8 cellular contexts compared by ENCODE assay signal in the genomic region with DNA sequence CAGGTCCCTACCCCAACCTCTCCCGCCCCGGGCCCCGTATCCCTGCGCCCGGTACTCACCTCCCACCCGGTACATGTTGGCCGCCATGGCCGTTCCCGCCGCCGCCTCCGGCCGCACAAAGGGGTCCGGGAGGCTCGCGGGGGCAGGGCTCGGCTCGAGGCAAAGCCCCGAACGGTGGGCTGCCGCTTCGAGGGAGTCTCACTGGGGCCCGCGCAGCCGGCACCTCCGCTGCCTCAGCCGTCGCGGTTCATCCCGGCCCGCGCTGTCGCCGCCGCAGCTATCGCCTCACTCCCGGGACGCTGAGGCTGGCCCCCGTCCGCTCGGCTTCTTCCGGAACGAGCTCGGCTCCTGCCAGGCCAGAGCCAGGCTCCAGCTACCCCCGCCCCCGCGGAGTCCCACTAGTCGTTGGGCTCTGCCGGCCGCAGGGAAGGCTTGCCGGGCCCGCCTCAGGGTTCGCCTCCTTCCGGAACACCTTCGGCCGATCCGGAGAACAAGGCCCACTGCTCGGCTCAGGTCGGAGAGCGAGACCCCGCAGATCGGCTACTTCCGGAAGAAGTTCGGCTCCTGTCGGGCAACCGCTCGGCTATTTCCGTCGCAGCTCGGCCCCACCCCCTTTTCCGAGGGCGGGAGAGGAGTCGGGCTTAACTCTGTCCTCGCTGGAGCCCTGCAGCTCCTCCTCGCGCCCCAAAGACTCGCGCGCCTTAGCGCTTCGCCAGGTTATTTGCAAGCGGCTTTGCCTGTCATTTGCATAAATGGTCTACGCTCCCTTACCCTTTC. TPM values are rescaled to one million over a fixed set of nuclear protein-coding genes. Genes with fewer than 3 reads are reported as not detected.
DNase-seq lines count a peak whose midpoint lies in the region; TF ChIP-seq lines count a peak whose summit lies in the region.

A gene (minus strand): TSS at position 502 of the 777 bp plus-strand sequence. CDS start 415 bp downstream, at position 87.

- H3K27me3 Mint-ChIP-seq in activated naive CD4-positive, alpha-beta T cell treated with anti-CD3 and anti-CD28 coated beads for 36 hours (ENCODE audit: low read depth) = no peaks in the 10 kb centered on the region

- peak; percentile 96 for DNase-seq in GM03348 (ENCODE audit: low spot score)
- DNase-seq in HFF-Myc (ENCODE audit: extremely low read depth, low read depth) = peak; percentile 93
- DNase-seq in NAMALWA (ENCODE audit: low spot score) = peak; percentile 99
- DNase-seq in SK-N-DZ (ENCODE audit: low spot score) = peak; percentile 98
- DNase-seq in activated naive CD4-positive, alpha-beta T cell treated with anti-CD3 and anti-CD28 coated beads for 36 hours = peak; percentile 99
- DNase-seq in foreskin melanocyte = peak; percentile 96
- DNase-seq in substantia nigra (lab: John Stamatoyannopoulos, UW) = peak; percentile 86 to 98 (median 96)

- peaks cover 37% of the 10 kb centered on the region for H3K36me3 ChIP-seq in neutrophil

- H3K4me1 ChIP-seq in neutrophil (ENCODE audit: control insufficient read depth in 1 of 2, insufficient read depth in 1 of 2, low read depth in 1 of 2, low read length in 1 of 2) = peaks cover 36% of the 10 kb centered on the region in 2 experiments

- H3K9me3 Mint-ChIP-seq in activated naive CD4-positive, alpha-beta T cell treated with anti-CD3 and anti-CD28 coated beads for 36 hours = no peaks in the 10 kb centered on the region

- H3K4me3 ChIP-seq in HFF-Myc (replicated peaks; ENCODE audit: low read depth, low read length) (peak within 1 kb of the TSS; percentile 92), neutrophil (ENCODE audit: low read depth in 1 of 2, low read length in 1 of 2) (peak within 1 kb of the TSS; percentile 89 to 98)

- H3K27me3 ChIP-seq in neutrophil = no peaks in the 10 kb centered on the region

- TF ChIP-seq CTCF in HFF-Myc (IDR thresholded peaks at IDR 0.05; ENCODE audit: low read depth, low read length, missing control alignments) (no peak), neutrophil (IDR thresholded peaks at IDR 0.05) (peak; percentile 55)

- H3K36me3 Mint-ChIP-seq in activated naive CD4-positive, alpha-beta T cell treated with anti-CD3 and anti-CD28 coated beads for 36 hours (ENCODE audit: low read depth) = peaks cover 69% of the 10 kb centered on the region

- peak within 1 kb of the TSS; percentile 99 for H3K27ac Mint-ChIP-seq in activated naive CD4-positive, alpha-beta T cell treated with anti-CD3 and anti-CD28 coated beads for 36 hours

- intact Hi-C loops in activated naive CD4-positive, alpha-beta T cell treated with anti-CD3 and anti-CD28 coated beads for 36 hours (cut with micrococcal nuclease) = loop anchor here (1.0 to 2.0 kb wide), 2 partner anchors 10 to 279 kb away; a partner anchor contains a TSS

- H3K27ac ChIP-seq in neutrophil (peak within 1 kb of the TSS; percentile 84), substantia nigra (ENCODE audit: low read depth, low read length, poor library complexity, severe bottlenecking) (peak within 1 kb of the TSS; percentile 94)

- H3K9me3 ChIP-seq in neutrophil = no peaks in the 10 kb centered on the region

- peak within 1 kb of the TSS; percentile 91 for H3K4me3 Mint-ChIP-seq in activated naive CD4-positive, alpha-beta T cell treated with anti-CD3 and anti-CD28 coated beads for 36 hours

- CTCF ChIA-PET in activated naive CD4-positive, alpha-beta T cell treated with anti-CD3 and anti-CD28 coated beads for 36 hours (lab: Charles Lee) = interaction anchor here (0.5 to 2.1 kb wide), 4 partner anchors 10 to 78 kb away, joined by 3 to 15 read pairs (median 8); a partner anchor contains a TSS

- peaks cover 45% of the 10 kb centered on the region for H3K4me1 Mint-ChIP-seq in activated naive CD4-positive, alpha-beta T cell treated with anti-CD3 and anti-CD28 coated beads for 36 hours (ENCODE audit: low read depth)

RNA-seq across cellular contexts. Expression of the gene that starts here (rescaled TPM):
- 105 and 108 TPM in 2 replicates for polyA plus RNA-seq in SK-N-DZ (2014; cell fraction: cytosol; rRNA removed)
- polyA plus RNA-seq in SK-N-DZ (2014; cell fraction: nucleus; rRNA removed) = 223 and 244 TPM in 2 replicates
- 100 to 1,000 TPM; 191 to 197 TPM for total RNA-seq in activated naive CD4-positive, alpha-beta T cell treated with anti-CD3 and anti-CD28 coated beads for 36 hours

Comparison
In these comparisons a context has a peak if more than half of its experiments do, and no peak if none do; other contexts are left out.
1. Peak in every context shown above with its lines: DNase-seq, H3K4me3 ChIP-seq and H3K27ac ChIP-seq.